Comparison of ENCODE assay signal across 1 cellular context in the genomic region with DNA sequence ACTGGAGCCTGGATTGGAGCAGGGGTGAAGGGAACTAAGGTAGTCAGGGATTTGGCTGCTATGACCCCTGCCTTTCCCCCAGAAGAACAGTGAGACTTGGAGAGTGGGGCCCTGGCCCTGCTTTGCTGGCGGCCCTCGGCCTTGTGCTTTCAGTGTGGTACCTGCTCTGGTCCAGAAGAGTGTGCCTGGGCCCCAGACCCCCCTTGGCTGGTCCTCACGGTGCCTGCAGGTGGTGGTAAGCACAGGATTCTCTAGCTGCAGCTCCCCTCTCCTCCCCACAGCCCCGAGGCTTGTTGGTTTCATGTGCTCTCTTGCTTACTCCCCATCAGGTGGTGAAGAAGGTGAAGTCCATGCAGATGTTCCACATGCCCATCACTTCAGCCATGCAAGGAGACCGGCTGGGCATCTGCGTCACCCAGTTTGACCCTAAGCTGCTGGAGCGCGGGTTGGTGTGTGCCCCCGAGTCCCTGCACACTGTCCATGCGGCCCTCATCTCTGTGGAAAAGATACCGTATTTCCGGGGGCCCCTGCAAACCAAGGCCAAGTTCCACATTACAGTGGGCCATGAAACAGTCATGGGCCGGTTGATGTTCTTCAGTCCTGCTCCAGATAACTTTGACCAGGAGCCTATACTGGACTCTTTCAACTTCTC.
TF ChIP-seq lines count a peak whose summit lies in the region.

No MANE protein-coding gene starts in this region.

TF ChIP-seq in GM23338, 12 proteins besides CTCF, POLR2A, EP300 and RAD21 (continued from another document):
- TF ChIP-seq, protein P1, sequence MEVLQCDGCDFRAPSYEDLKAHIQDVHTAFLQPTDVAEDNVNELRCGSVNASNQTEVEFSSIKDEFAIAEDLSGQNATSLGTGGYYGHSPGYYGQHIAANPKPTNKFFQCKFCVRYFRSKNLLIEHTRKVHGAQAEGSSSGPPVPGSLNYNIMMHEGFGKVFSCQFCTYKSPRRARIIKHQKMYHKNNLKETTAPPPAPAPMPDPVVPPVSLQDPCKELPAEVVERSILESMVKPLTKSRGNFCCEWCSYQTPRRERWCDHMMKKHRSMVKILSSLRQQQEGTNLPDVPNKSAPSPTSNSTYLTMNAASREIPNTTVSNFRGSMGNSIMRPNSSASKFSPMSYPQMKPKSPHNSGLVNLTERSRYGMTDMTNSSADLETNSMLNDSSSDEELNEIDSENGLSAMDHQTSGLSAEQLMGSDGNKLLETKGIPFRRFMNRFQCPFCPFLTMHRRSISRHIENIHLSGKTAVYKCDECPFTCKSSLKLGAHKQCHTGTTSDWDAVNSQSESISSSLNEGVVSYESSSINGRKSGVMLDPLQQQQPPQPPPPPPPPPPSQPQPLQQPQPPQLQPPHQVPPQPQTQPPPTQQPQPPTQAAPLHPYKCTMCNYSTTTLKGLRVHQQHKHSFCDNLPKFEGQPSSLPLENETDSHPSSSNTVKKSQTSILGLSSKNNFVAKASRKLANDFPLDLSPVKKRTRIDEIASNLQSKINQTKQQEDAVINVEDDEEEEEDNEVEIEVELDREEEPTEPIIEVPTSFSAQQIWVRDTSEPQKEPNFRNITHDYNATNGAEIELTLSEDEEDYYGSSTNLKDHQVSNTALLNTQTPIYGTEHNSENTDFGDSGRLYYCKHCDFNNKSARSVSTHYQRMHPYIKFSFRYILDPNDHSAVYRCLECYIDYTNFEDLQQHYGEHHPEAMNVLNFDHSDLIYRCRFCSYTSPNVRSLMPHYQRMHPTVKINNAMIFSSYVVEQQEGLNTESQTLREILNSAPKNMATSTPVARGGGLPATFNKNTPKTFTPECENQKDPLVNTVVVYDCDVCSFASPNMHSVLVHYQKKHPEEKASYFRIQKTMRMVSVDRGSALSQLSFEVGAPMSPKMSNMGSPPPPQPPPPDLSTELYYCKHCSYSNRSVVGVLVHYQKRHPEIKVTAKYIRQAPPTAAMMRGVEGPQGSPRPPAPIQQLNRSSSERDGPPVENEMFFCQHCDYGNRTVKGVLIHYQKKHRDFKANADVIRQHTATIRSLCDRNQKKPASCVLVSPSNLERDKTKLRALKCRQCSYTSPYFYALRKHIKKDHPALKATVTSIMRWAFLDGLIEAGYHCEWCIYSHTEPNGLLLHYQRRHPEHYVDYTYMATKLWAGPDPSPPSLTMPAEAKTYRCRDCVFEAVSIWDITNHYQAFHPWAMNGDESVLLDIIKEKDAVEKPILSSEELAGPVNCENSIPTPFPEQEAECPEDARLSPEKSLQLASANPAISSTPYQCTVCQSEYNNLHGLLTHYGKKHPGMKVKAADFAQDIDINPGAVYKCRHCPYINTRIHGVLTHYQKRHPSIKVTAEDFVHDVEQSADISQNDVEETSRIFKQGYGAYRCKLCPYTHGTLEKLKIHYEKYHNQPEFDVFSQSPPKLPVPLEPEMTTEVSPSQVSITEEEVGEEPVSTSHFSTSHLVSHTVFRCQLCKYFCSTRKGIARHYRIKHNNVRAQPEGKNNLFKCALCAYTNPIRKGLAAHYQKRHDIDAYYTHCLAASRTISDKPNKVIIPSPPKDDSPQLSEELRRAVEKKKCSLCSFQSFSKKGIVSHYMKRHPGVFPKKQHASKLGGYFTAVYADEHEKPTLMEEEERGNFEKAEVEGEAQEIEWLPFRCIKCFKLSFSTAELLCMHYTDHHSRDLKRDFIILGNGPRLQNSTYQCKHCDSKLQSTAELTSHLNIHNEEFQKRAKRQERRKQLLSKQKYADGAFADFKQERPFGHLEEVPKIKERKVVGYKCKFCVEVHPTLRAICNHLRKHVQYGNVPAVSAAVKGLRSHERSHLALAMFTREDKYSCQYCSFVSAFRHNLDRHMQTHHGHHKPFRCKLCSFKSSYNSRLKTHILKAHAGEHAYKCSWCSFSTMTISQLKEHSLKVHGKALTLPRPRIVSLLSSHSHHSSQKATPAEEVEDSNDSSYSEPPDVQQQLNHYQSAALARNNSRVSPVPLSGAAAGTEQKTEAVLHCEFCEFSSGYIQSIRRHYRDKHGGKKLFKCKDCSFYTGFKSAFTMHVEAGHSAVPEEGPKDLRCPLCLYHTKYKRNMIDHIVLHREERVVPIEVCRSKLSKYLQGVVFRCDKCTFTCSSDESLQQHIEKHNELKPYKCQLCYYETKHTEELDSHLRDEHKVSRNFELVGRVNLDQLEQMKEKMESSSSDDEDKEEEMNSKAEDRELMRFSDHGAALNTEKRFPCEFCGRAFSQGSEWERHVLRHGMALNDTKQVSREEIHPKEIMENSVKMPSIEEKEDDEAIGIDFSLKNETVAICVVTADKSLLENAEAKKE (CRISPR knock-in tag; IDR thresholded peaks at IDR 0.05) = no peak
- TF ChIP-seq EZH2phosphoT487 (IDR thresholded peaks at IDR 0.05; ENCODE audit: unreplicated experiment) (no peak), POLR2AphosphoS5 (IDR thresholded peaks at IDR 0.05; ENCODE audit: low read depth) (no peak), ZNF114 (CRISPR knock-in tag; IDR thresholded peaks at IDR 0.05) (no peak), CREB1 (CRISPR knock-in tag; IDR thresholded peaks at IDR 0.05; ENCODE audit: low read depth) (no peak), JUNB (IDR thresholded peaks at IDR 0.05; ENCODE audit: unreplicated experiment) (no peak), ZNF331 (CRISPR knock-in tag; IDR thresholded peaks at IDR 0.05; ENCODE audit: low read depth) (no peak)
- TF ChIP-seq, protein P2, sequence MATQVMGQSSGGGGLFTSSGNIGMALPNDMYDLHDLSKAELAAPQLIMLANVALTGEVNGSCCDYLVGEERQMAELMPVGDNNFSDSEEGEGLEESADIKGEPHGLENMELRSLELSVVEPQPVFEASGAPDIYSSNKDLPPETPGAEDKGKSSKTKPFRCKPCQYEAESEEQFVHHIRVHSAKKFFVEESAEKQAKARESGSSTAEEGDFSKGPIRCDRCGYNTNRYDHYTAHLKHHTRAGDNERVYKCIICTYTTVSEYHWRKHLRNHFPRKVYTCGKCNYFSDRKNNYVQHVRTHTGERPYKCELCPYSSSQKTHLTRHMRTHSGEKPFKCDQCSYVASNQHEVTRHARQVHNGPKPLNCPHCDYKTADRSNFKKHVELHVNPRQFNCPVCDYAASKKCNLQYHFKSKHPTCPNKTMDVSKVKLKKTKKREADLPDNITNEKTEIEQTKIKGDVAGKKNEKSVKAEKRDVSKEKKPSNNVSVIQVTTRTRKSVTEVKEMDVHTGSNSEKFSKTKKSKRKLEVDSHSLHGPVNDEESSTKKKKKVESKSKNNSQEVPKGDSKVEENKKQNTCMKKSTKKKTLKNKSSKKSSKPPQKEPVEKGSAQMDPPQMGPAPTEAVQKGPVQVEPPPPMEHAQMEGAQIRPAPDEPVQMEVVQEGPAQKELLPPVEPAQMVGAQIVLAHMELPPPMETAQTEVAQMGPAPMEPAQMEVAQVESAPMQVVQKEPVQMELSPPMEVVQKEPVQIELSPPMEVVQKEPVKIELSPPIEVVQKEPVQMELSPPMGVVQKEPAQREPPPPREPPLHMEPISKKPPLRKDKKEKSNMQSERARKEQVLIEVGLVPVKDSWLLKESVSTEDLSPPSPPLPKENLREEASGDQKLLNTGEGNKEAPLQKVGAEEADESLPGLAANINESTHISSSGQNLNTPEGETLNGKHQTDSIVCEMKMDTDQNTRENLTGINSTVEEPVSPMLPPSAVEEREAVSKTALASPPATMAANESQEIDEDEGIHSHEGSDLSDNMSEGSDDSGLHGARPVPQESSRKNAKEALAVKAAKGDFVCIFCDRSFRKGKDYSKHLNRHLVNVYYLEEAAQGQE (IDR thresholded peaks at IDR 0.05; ENCODE audit: unreplicated experiment) = no peak
- TF ChIP-seq, protein P3, sequence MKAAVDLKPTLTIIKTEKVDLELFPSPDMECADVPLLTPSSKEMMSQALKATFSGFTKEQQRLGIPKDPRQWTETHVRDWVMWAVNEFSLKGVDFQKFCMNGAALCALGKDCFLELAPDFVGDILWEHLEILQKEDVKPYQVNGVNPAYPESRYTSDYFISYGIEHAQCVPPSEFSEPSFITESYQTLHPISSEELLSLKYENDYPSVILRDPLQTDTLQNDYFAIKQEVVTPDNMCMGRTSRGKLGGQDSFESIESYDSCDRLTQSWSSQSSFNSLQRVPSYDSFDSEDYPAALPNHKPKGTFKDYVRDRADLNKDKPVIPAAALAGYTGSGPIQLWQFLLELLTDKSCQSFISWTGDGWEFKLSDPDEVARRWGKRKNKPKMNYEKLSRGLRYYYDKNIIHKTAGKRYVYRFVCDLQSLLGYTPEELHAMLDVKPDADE (IDR thresholded peaks at IDR 0.05) = no peak
TF ChIP-seq in GM23338: peak in this region for 0.
